Comparison of ENCODE assay signal across 13 cellular contexts in the genomic region with DNA sequence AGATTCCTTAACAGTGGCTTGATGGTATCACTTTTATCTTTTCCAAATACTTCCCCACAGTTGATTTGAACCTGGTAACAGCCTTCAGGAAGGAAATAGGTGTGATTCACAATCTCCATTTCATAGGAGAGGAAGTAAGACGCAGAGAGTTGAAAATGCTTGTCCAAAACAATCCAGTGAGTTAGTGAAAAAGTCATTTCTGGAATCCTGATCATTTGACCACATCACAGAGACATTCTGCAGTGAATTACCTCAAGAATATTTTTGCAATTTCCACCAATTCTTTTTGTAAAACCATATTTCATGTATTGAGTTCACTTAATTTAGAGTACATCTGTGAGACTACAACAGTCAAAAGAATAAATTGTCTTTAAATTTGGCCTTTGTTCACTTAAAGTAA.
DNase-seq lines count a peak whose midpoint lies in the region; TF ChIP-seq lines count a peak whose summit lies in the region.
"Had no signal": no experiment of that assay in that cellular context is flagged by ENCODE, and none has a peak within 500 bp of the region (broad histone marks: within the 10 kb centered on the region; RNA-seq: fewer than 3 reads in every experiment).

No MANE protein-coding gene starts in this region.

- H2AFZ ChIP-seq in MM.1S (ENCODE audit: low read length) = no peak overlapping the region

- H3K4me2 ChIP-seq in MM.1S (ENCODE audit: low read depth, low read length) = no peak overlapping the region

- H3F3A ChIP-seq in MM.1S (ENCODE audit: insufficient read depth, low read length) = no peaks in the 10 kb centered on the region

- H3K27me3 ChIP-seq in SJSA1 (replicated peaks) (no peaks in the 10 kb centered on the region), H7 (ENCODE audit: control insufficient read depth, insufficient read depth, low read length) (no peaks in the 10 kb centered on the region), MM.1S (replicated peaks; ENCODE audit: insufficient read depth, low read length) (no peaks in the 10 kb centered on the region)
- H3K27me3 ChIP-seq: adrenal gland had no signal

- H4K20me1 ChIP-seq in MM.1S (ENCODE audit: insufficient read depth, low read length) = no peaks in the 10 kb centered on the region

- DNase-seq in GM03348 (ENCODE audit: low spot score) (peak; percentile 81), SJSA1 (ENCODE audit: low read depth in 1 of 2, low spot score in 2 of 2) (peak in 1 of 2 experiments; percentile 76), epithelial cell of esophagus (ENCODE audit: low read depth) (peak; percentile 37), renal cortical epithelial cell (ENCODE audit: low read depth) (peak; percentile 76), H7 (no peak), MM.1S (no peak), NCI-H510A (lab: John Stamatoyannopoulos, UW) (no peak), MV-4-11 (lab: John Stamatoyannopoulos, UW) (no peak)
- DNase-seq: adrenal gland, NCI-H146, NCI-H526, SHP77, WERI-Rb-1 had no signal

- H3K79me2 ChIP-seq in MM.1S (ENCODE audit: low read length) = no peaks in the 10 kb centered on the region

- TF ChIP-seq CTCF in epithelial cell of esophagus (IDR thresholded peaks at IDR 0.05; ENCODE audit: insufficient read depth, low read depth, low read length, missing control alignments) = no peak
- no peak for TF ChIP-seq CTCF in MM.1S (IDR thresholded peaks at IDR 0.05; ENCODE audit: low read length)

- H3K4me1 ChIP-seq in SJSA1 (replicated peaks) (peaks cover 33% of the 10 kb centered on the region), MM.1S (ENCODE audit: low read length) (no peaks in the 10 kb centered on the region)
- H3K4me1 ChIP-seq: adrenal gland had no signal

- H3K36me3 ChIP-seq in SJSA1 = no peaks in the 10 kb centered on the region
- H3K36me3 ChIP-seq in H7 (replicated peaks; ENCODE audit: control insufficient read depth, insufficient read depth, low read length) = peaks cover 2% of the 10 kb centered on the region
- no peaks in the 10 kb centered on the region for H3K36me3 ChIP-seq in MM.1S (replicated peaks; ENCODE audit: insufficient read depth, low read length)
- H3K36me3 ChIP-seq: adrenal gland, WERI-Rb-1 had no signal

- no peaks in the 10 kb centered on the region for H3K9me3 ChIP-seq in SJSA1 (replicated peaks)
- no peaks in the 10 kb centered on the region for H3K9me3 ChIP-seq in MM.1S (replicated peaks; ENCODE audit: insufficient read depth, low read length)
- H3K9me3 ChIP-seq: adrenal gland had no signal

- H3K27ac ChIP-seq in SJSA1 (peak overlapping the region; percentile 91), MM.1S (ENCODE audit: low read length) (no peak overlapping the region)
- H3K27ac ChIP-seq: adrenal gland, WERI-Rb-1 had no signal

- no peaks in the 10 kb centered on the region for H3K9me2 ChIP-seq in MM.1S (replicated peaks; ENCODE audit: insufficient read depth, low read length)

- H3K4me3 ChIP-seq in SJSA1 (no peak overlapping the region), epithelial cell of esophagus (ENCODE audit: low read length) (no peak overlapping the region), H7 (ENCODE audit: insufficient read depth, low read depth, low read length) (no peak overlapping the region), MM.1S (ENCODE audit: low read length) (no peak overlapping the region)
- H3K4me3 ChIP-seq: adrenal gland had no signal

- H3K9ac ChIP-seq in MM.1S (ENCODE audit: low read length) = no peak overlapping the region

Comparison
In these comparisons a context has a peak if more than half of its experiments do, and no peak if none do; other contexts are left out.
1. DNase-seq: peak in GM03348 (single experiment), epithelial cell of esophagus (single experiment) and renal cortical epithelial cell (single experiment); none in H7 (single experiment), MM.1S (single experiment), NCI-H510A (single experiment) and MV-4-11 (single experiment).